ENCODE assay signal across 27 cellular contexts in the genomic region with DNA sequence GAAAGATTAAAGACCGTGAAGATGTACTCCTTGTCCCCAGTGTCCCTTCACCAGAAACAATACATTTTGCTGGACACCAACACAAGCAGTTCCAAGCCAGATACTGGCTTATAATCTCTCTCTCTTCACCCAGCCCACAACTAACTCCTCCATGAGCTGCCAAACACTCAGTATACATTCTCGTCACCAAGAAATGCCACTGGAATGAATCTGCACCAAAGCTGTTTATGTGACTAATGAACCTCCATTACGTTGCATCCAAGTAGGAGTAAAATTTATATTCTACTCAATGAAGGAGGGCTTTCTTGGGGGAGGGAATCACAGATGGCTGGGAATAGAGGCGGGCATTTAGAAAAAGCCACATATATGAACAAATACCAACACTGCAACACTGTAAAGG. TPM values are rescaled to one million over a fixed set of nuclear protein-coding genes. Genes with fewer than 3 reads are reported as not detected.
"Had no signal": no experiment of that assay in that cellular context is flagged by ENCODE, and none has a peak within 500 bp of the region (broad histone marks: within the 10 kb centered on the region; RNA-seq: fewer than 3 reads in every experiment).

No MANE protein-coding gene starts in this region.

- DNase-seq: activated B cell treated with CpG ODN at 0.5 μM for 24 hours; activated CD4-positive, alpha-beta T cell treated with anti-CD3 and anti-CD28 coated beads for 36 hours; activated CD4-positive, alpha-beta T cell treated with anti-CD3 and anti-CD28 coated beads, Interleukin-2, amount 50 U/mL, for 48 hours; activated CD8-positive, alpha-beta memory T cell treated with anti-CD3 and anti-CD28 coated beads, Interleukin-2, amount 50 U/mL, for 48 hours; activated naive CD4-positive, alpha-beta T cell treated with anti-CD3 and anti-CD28 coated beads for 36 hours; activated naive CD8-positive, alpha-beta T cell treated with anti-CD3 and anti-CD28 coated beads, Interleukin-2, amount 10 ng/mL, durations not matched to agents 7 days and 5 days; activated T-cell treated with anti-CD3 and anti-CD28 coated beads, Interleukin-2, amount 50 U/mL, for 4 hours; brain microvascular endothelial cell; caudate nucleus; effector CD4-positive, alpha-beta T cell; glutamatergic neuron; immature natural killer cell; kidney glomerular epithelial cell; left ventricle myocardium inferior; natural killer cell; ovary; spleen; stimulated activated CD4-positive, alpha-beta T cell treated with anti-CD3 and anti-CD28 coated beads, Interleukin-4, amount 100 ng/mL, for 24 hours; stimulated activated naive CD8-positive, alpha-beta T cell treated with anti-CD3 and anti-CD28 coated beads, Interleukin-15, Interleukin-2, amounts not matched to agents 100 U/mL and 50 U/mL, for 24 hours; T1000; thyroid gland; upper lobe of right lung had no signal

- H3K4me3 ChIP-seq: hepatocyte, left ventricle myocardium inferior, ovary, prostate gland, spleen, thyroid gland, upper lobe of right lung had no signal

- ATAC-seq: activated CD4-positive, alpha-beta T cell treated with anti-CD3 and anti-CD28 coated beads for 36 hours; activated T-cell treated with anti-CD3 and anti-CD28 coated beads, Interleukin-2, amount 50 U/mL, for 4 hours; natural killer cell; stimulated activated naive CD8-positive, alpha-beta T cell treated with anti-CD3 and anti-CD28 coated beads, Interleukin-15, Interleukin-2, amounts not matched to agents 100 U/mL and 50 U/mL, for 24 hours; upper lobe of right lung had no signal

- H3K9me3 ChIP-seq: left ventricle myocardium inferior, ovary, prostate gland, thyroid gland, upper lobe of right lung had no signal

- H3K27me3 ChIP-seq: brain microvascular endothelial cell, hepatocyte, ovary, thyroid gland, upper lobe of right lung had no signal

- H3K36me3 ChIP-seq: brain microvascular endothelial cell, left ventricle myocardium inferior, ovary, prostate gland, spleen, thyroid gland, upper lobe of right lung had no signal

- H3K4me1 ChIP-seq: prostate gland, spleen, upper lobe of right lung had no signal

- H3K27ac ChIP-seq: brain microvascular endothelial cell, hepatocyte, left ventricle myocardium inferior, ovary, prostate gland, spleen, thyroid gland, upper lobe of right lung had no signal

RNA-seq across cellular contexts. Expression of gene SOX9, which starts 20.9 kb away (rescaled TPM):
- total RNA-seq: activated CD4-positive, alpha-beta T cell treated with anti-CD3 and anti-CD28 coated beads for 36 hours; activated CD8-positive, alpha-beta memory T cell treated with anti-CD3 and anti-CD28 coated beads for 36 hours; activated naive CD4-positive, alpha-beta T cell treated with anti-CD3 and anti-CD28 coated beads for 36 hours; activated naive CD8-positive, alpha-beta T cell treated with anti-CD3 and anti-CD28 coated beads, Interleukin-2, amount 10 ng/mL, durations not matched to agents 7 days and 5 days; lung microvascular endothelial cell; natural killer cell; T-helper 1 cell treated with Interleukin-12 subunit alpha and Interleukin-12 subunit beta and Interleukin-4 antibody, amounts not matched to agents 30 ng/mL and 1 ng/mL, for 36 hours had no signal
- polyA plus RNA-seq: immature natural killer cell had no signal
